Comparison of ENCODE assay signal across 32 cellular contexts in the genomic region with DNA sequence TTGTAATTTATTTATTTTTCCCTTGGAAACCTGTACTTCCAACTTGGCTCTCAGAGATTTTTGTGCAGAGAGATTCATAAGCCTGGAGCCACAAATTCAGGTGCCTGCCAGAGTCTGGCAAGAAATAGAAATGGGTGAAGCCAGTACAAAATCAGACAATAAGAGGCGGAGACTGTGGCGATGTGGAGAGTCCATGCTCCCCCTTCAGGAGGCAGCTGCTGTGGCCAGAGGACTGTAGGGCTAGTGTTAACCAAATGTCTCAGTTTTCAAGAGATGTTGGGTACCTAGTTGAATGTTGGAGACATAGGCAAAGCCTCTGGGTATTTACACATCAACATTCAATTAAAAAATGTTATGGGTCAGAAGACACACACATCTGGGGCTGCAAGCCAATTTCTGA.
"Had no signal": no experiment of that assay in that cellular context is flagged by ENCODE, and none has a peak within 500 bp of the region (broad histone marks: within the 10 kb centered on the region; RNA-seq: fewer than 3 reads in every experiment).

No MANE protein-coding gene starts in this region.

- H3K27me3 Mint-ChIP-seq: activated CD4-positive, alpha-beta memory T cell treated with anti-CD3 and anti-CD28 coated beads for 36 hours; activated CD4-positive, alpha-beta T cell treated with anti-CD3 and anti-CD28 coated beads, Interleukin-2, amount 10 ng/mL, durations not matched to agents 24 days and 14 days; activated CD8-positive, alpha-beta memory T cell treated with anti-CD3 and anti-CD28 coated beads, Interleukin-2, amount 10 ng/mL, durations not matched to agents 7 days and 5 days; activated naive CD4-positive, alpha-beta T cell treated with anti-CD3 and anti-CD28 coated beads, Interleukin-2, amount 10 ng/mL, durations not matched to agents 7 days and 5 days; activated naive CD8-positive, alpha-beta T cell treated with anti-CD3 and anti-CD28 coated beads, Interleukin-2, amount 10 ng/mL, durations not matched to agents 7 days and 5 days; activated T-cell treated with anti-CD3 and anti-CD28 coated beads, Interleukin-2, amount 50 U/mL, for 24 hours; central memory CD8-positive, alpha-beta T cell; dendritic cell treated with granulocyte-macrophage colony-stimulating factor and Interleukin-4, amounts not matched to agents 40 ng/mL and 50 ng/mL, for 4 days had no signal

- H3K4me1 ChIP-seq: gastrocnemius medialis, heart left ventricle had no signal

- H3K27ac Mint-ChIP-seq: activated CD4-positive, alpha-beta memory T cell treated with anti-CD3 and anti-CD28 coated beads for 36 hours; activated CD4-positive, alpha-beta T cell treated with anti-CD3 and anti-CD28 coated beads for 36 hours; activated CD4-positive, alpha-beta T cell treated with anti-CD3 and anti-CD28 coated beads, Interleukin-2, amount 10 ng/mL, durations not matched to agents 24 days and 14 days; activated CD8-positive, alpha-beta memory T cell treated with anti-CD3 and anti-CD28 coated beads, Interleukin-2, amount 10 ng/mL, durations not matched to agents 7 days and 5 days; activated CD8-positive, alpha-beta T cell treated with anti-CD3 and anti-CD28 coated beads, Interleukin-2, amount 10 ng/mL, durations not matched to agents 7 days and 5 days; activated naive CD4-positive, alpha-beta T cell treated with anti-CD3 and anti-CD28 coated beads, Interleukin-2, amount 10 ng/mL, durations not matched to agents 7 days and 5 days; activated naive CD4-positive, alpha-beta T cell treated with anti-CD3 and anti-CD28 coated beads, Interleukin-2, amount 50 U/mL, for 72 hours; activated naive CD8-positive, alpha-beta T cell treated with anti-CD3 and anti-CD28 coated beads, Interleukin-2, amount 10 ng/mL, durations not matched to agents 7 days and 5 days; activated T-cell treated with anti-CD3 and anti-CD28 coated beads, Interleukin-2, amount 50 U/mL, for 24 hours; activated T-cell treated with anti-CD3 and anti-CD28 coated beads, Interleukin-2, amount 50 U/mL, for 72 hours; dendritic cell treated with granulocyte-macrophage colony-stimulating factor and Interleukin-4, amounts not matched to agents 40 ng/mL and 50 ng/mL, for 4 days; endodermal cell; T-helper 17 cell; T-helper 2 cell treated with Interferon-gamma antibody and Interleukin-4, amounts not matched to agents 5 μg/mL and 100 μg/mL, for 36 hours had no signal

- H3K4me3 ChIP-seq: coronary artery, dorsolateral prefrontal cortex, gastrocnemius medialis, heart left ventricle had no signal

- DNase-seq: activated CD4-positive, alpha-beta memory T cell treated with anti-CD3 and anti-CD28 coated beads for 36 hours; activated CD4-positive, alpha-beta T cell treated with anti-CD3 and anti-CD28 coated beads for 36 hours; activated CD4-positive, alpha-beta T cell treated with anti-CD3 and anti-CD28 coated beads, Interleukin-2, amount 10 ng/mL, durations not matched to agents 24 days and 14 days; activated CD4-positive, CD25-positive, alpha-beta regulatory T cell; activated CD4-positive, CD25-positive, alpha-beta regulatory T cell treated with anti-CD3 and anti-CD28 coated beads, Interleukin-2, amount 50 U/mL, for 72 hours; activated CD8-positive, alpha-beta memory T cell treated with anti-CD3 and anti-CD28 coated beads, Interleukin-2, amount 10 ng/mL, durations not matched to agents 7 days and 5 days; activated CD8-positive, alpha-beta memory T cell treated with anti-CD3 and anti-CD28 coated beads, Interleukin-2, amount 50 U/mL, for 4 hours; activated CD8-positive, alpha-beta T cell treated with anti-CD3 and anti-CD28 coated beads, Interleukin-2, amount 10 ng/mL, durations not matched to agents 7 days and 5 days; activated gamma-delta T cell; activated naive CD4-positive, alpha-beta T cell; activated naive CD4-positive, alpha-beta T cell treated with anti-CD3 and anti-CD28 coated beads, Interleukin-2, amount 10 ng/mL, durations not matched to agents 7 days and 5 days; activated naive CD8-positive, alpha-beta T cell treated with anti-CD3 and anti-CD28 coated beads, Interleukin-2, amount 10 ng/mL, durations not matched to agents 7 days and 5 days; activated T-cell treated with anti-CD3 and anti-CD28 coated beads, Interleukin-2, amount 50 U/mL, for 24 hours; activated T-cell treated with anti-CD3 and anti-CD28 coated beads, Interleukin-2, amount 50 U/mL, for 72 hours; anterior cingulate cortex; brain microvascular endothelial cell; dorsolateral prefrontal cortex; effector memory CD4-positive, alpha-beta T cell; endodermal cell; foreskin fibroblast; gastrocnemius medialis; glutamatergic neuron; heart left ventricle; T-helper 17 cell; T1000; WERI-Rb-1 had no signal

- H3K36me3 Mint-ChIP-seq: activated CD4-positive, alpha-beta memory T cell treated with anti-CD3 and anti-CD28 coated beads for 36 hours; activated CD8-positive, alpha-beta memory T cell treated with anti-CD3 and anti-CD28 coated beads, Interleukin-2, amount 10 ng/mL, durations not matched to agents 7 days and 5 days; activated naive CD4-positive, alpha-beta T cell treated with anti-CD3 and anti-CD28 coated beads, Interleukin-2, amount 10 ng/mL, durations not matched to agents 7 days and 5 days; activated naive CD4-positive, alpha-beta T cell treated with anti-CD3 and anti-CD28 coated beads, Interleukin-2, amount 50 U/mL, for 72 hours; activated naive CD8-positive, alpha-beta T cell treated with anti-CD3 and anti-CD28 coated beads, Interleukin-2, amount 10 ng/mL, durations not matched to agents 7 days and 5 days had no signal

- H3K4me3 Mint-ChIP-seq: activated CD4-positive, alpha-beta memory T cell treated with anti-CD3 and anti-CD28 coated beads for 36 hours; activated CD4-positive, alpha-beta T cell treated with anti-CD3 and anti-CD28 coated beads for 36 hours; activated CD4-positive, alpha-beta T cell treated with anti-CD3 and anti-CD28 coated beads, Interleukin-2, amount 10 ng/mL, durations not matched to agents 24 days and 14 days; activated CD8-positive, alpha-beta memory T cell treated with anti-CD3 and anti-CD28 coated beads, Interleukin-2, amount 10 ng/mL, durations not matched to agents 7 days and 5 days; activated CD8-positive, alpha-beta T cell treated with anti-CD3 and anti-CD28 coated beads, Interleukin-2, amount 10 ng/mL, durations not matched to agents 7 days and 5 days; activated naive CD4-positive, alpha-beta T cell treated with anti-CD3 and anti-CD28 coated beads, Interleukin-2, amount 10 ng/mL, durations not matched to agents 7 days and 5 days; activated naive CD8-positive, alpha-beta T cell treated with anti-CD3 and anti-CD28 coated beads, Interleukin-2, amount 10 ng/mL, durations not matched to agents 7 days and 5 days; activated T-cell treated with anti-CD3 and anti-CD28 coated beads, Interleukin-2, amount 50 U/mL, for 24 hours; activated T-cell treated with anti-CD3 and anti-CD28 coated beads, Interleukin-2, amount 50 U/mL, for 72 hours; central memory CD8-positive, alpha-beta T cell; dendritic cell treated with granulocyte-macrophage colony-stimulating factor and Interleukin-4, amounts not matched to agents 40 ng/mL and 50 ng/mL, for 4 days; endodermal cell; T-helper 17 cell; T-helper 2 cell treated with Interferon-gamma antibody and Interleukin-4, amounts not matched to agents 5 μg/mL and 100 μg/mL, for 36 hours had no signal

- H3K4me1 Mint-ChIP-seq: activated CD4-positive, alpha-beta T cell treated with anti-CD3 and anti-CD28 coated beads for 36 hours; activated CD4-positive, alpha-beta T cell treated with anti-CD3 and anti-CD28 coated beads, Interleukin-2, amount 10 ng/mL, durations not matched to agents 24 days and 14 days; activated CD8-positive, alpha-beta memory T cell treated with anti-CD3 and anti-CD28 coated beads, Interleukin-2, amount 10 ng/mL, durations not matched to agents 7 days and 5 days; activated naive CD4-positive, alpha-beta T cell treated with anti-CD3 and anti-CD28 coated beads, Interleukin-2, amount 10 ng/mL, durations not matched to agents 7 days and 5 days; activated naive CD8-positive, alpha-beta T cell treated with anti-CD3 and anti-CD28 coated beads, Interleukin-2, amount 10 ng/mL, durations not matched to agents 7 days and 5 days; central memory CD8-positive, alpha-beta T cell; endodermal cell; T-helper 17 cell had no signal

- H3K9me3 ChIP-seq: gastrocnemius medialis, heart left ventricle had no signal

- H3K36me3 ChIP-seq: brain microvascular endothelial cell, gastrocnemius medialis, heart left ventricle, WERI-Rb-1 had no signal

- ATAC-seq: activated CD4-positive, alpha-beta T cell treated with anti-CD3 and anti-CD28 coated beads for 36 hours; activated CD8-positive, alpha-beta memory T cell treated with anti-CD3 and anti-CD28 coated beads, Interleukin-2, amount 10 ng/mL, durations not matched to agents 7 days and 5 days; activated CD8-positive, alpha-beta T cell treated with anti-CD3 and anti-CD28 coated beads, Interleukin-2, amount 10 ng/mL, durations not matched to agents 7 days and 5 days; activated naive CD4-positive, alpha-beta T cell treated with anti-CD3 and anti-CD28 coated beads, Interleukin-2, amount 50 U/mL, for 72 hours; activated T-cell treated with anti-CD3 and anti-CD28 coated beads, Interleukin-2, amount 50 U/mL, for 72 hours; esophagus mucosa; gastrocnemius medialis; heart left ventricle; T-helper 17 cell had no signal

- H3K9me3 Mint-ChIP-seq: activated CD4-positive, alpha-beta memory T cell treated with anti-CD3 and anti-CD28 coated beads for 36 hours; activated CD4-positive, alpha-beta T cell treated with anti-CD3 and anti-CD28 coated beads, Interleukin-2, amount 10 ng/mL, durations not matched to agents 24 days and 14 days; activated naive CD4-positive, alpha-beta T cell treated with anti-CD3 and anti-CD28 coated beads, Interleukin-2, amount 10 ng/mL, durations not matched to agents 7 days and 5 days; activated naive CD8-positive, alpha-beta T cell treated with anti-CD3 and anti-CD28 coated beads, Interleukin-2, amount 10 ng/mL, durations not matched to agents 7 days and 5 days; activated T-cell treated with anti-CD3 and anti-CD28 coated beads, Interleukin-2, amount 50 U/mL, for 24 hours; dendritic cell treated with granulocyte-macrophage colony-stimulating factor and Interleukin-4, amounts not matched to agents 40 ng/mL and 50 ng/mL, for 4 days; T-helper 2 cell treated with Interferon-gamma antibody and Interleukin-4, amounts not matched to agents 5 μg/mL and 100 μg/mL, for 36 hours had no signal
